Comparison of ENCODE assay signal across 8 cellular contexts in genomic region chr3:15099364-15100098, GRCh38. TPM values are rescaled to one million over a fixed set of nuclear protein-coding genes. Genes with fewer than 3 reads are reported as not detected.
DNase-seq lines count a peak whose midpoint lies in the region; ATAC-seq and TF ChIP-seq lines count a peak whose summit lies in the region.

No MANE protein-coding gene starts in this region.

- peak overlapping the region; percentile 77 for H3K4me2 ChIP-seq in KMS-11

- H3K27ac ChIP-seq in KMS-11, result peak overlapping the region; percentile 64; the same call in 1 of the 2 replicates
- peak overlapping the region; percentile 90 for H3K27ac ChIP-seq in substantia nigra (ENCODE audit: low read depth, low read length, poor library complexity, severe bottlenecking)

- no peak for TF ChIP-seq CTCF in KMS-11 (conservative IDR thresholded peaks at IDR 0.05; ENCODE audit: low read depth, low read length)
- TF ChIP-seq CTCF in astrocyte of the spinal cord (IDR thresholded peaks at IDR 0.05; ENCODE audit: low read depth, low read length), result no peak
- no peak for TF ChIP-seq CTCF in kidney epithelial cell (IDR thresholded peaks at IDR 0.05; ENCODE audit: insufficient read depth, low read length, poor library complexity, severe bottlenecking)

- H3K4me1 ChIP-seq in KMS-11 (ENCODE audit: low read depth, poor library complexity, severe bottlenecking), result peaks cover 6% of the 10 kb centered on the region

- H3K4me3 ChIP-seq in KMS-11 (IDR thresholded peaks at IDR 0.05; ENCODE audit: insufficient read depth, low read depth, low read length), result no peak overlapping the region
- H3K4me3 ChIP-seq in astrocyte of the spinal cord (ENCODE audit: low read depth, low read length), result peak overlapping the region; percentile 99
- peak overlapping the region; percentile 73 for H3K4me3 ChIP-seq in kidney epithelial cell (ENCODE audit: low read depth, low read length)

- H3K36me3 ChIP-seq in KMS-11 (ENCODE audit: insufficient read depth), result no peaks in the 10 kb centered on the region
- H3K36me3 ChIP-seq in kidney epithelial cell (ENCODE audit: control insufficient read depth, insufficient read depth, low read length), result no peaks in the 10 kb centered on the region

- peak overlapping the region; percentile 81 for H2AFZ ChIP-seq in KMS-11 (ENCODE audit: low read depth)

- no peaks in the 10 kb centered on the region for H3K27me3 ChIP-seq in KMS-11 (ENCODE audit: insufficient read depth, low read depth)
- no peaks in the 10 kb centered on the region for H3K27me3 ChIP-seq in kidney epithelial cell (ENCODE audit: control insufficient read depth, insufficient read depth, low read length)

- no peaks in the 10 kb centered on the region for H4K20me1 ChIP-seq in KMS-11 (ENCODE audit: insufficient read depth)

- peak; percentile 14 for DNase-seq in AG08395 (ENCODE audit: low spot score)
- no peak for DNase-seq in astrocyte of the spinal cord (ENCODE audit: low read depth, low spot score)
- DNase-seq in kidney epithelial cell (ENCODE audit: low read depth), result no peak
- peak in 19 of 49 donors; percentile 7 to 63 (median 31) for DNase-seq in substantia nigra (lab: John Stamatoyannopoulos, UW)
- no peak for DNase-seq in COR-L47 (lab: John Stamatoyannopoulos, UW)

- peak overlapping the region; percentile 49; the same call in 1 of the 2 replicates for H3K9ac ChIP-seq in KMS-11

- in situ Hi-C loops in astrocyte of the spinal cord (cut with HindIII; ENCODE audit: low sequenced_read_pairs), result no loop called here

- ATAC-seq in GM19455 (IDR thresholded peaks at IDR 0.05; ENCODE audit: unreplicated experiment), result peak; percentile 7
- no peak for ATAC-seq in HG03097 (IDR thresholded peaks at IDR 0.05; ENCODE audit: low FRiP score, unreplicated experiment)

- peaks cover 11% of the 10 kb centered on the region; the same call in 1 of the 2 replicates for H3K79me2 ChIP-seq in KMS-11 (ENCODE audit: insufficient read depth, low read depth)

RNA-seq across cellular contexts. Expression of gene RBSN, which starts 0.6 kb away (rescaled TPM):
- total RNA-seq in kidney epithelial cell, result 21.1 and 23.9 TPM in 2 replicates

RNA-seq across cellular contexts. Expression of gene MRPS25, which starts 34.4 kb away (rescaled TPM):
- 22.0 and 38.4 TPM in 2 replicates for total RNA-seq in kidney epithelial cell
